ENCODE assay signal across 8 cellular contexts in genomic region chr1:198937231-198938031, GRCh38.
DNase-seq lines count a peak whose midpoint lies in the region; ATAC-seq and TF ChIP-seq lines count a peak whose summit lies in the region.

No MANE protein-coding gene starts in this region.

- intact Hi-C loops in posterior vena cava (cut with DNase I) = no loop called here

- no peaks in the 10 kb centered on the region for H3K9me3 ChIP-seq in gastroesophageal sphincter

- H3K4me1 ChIP-seq in gastroesophageal sphincter = peaks cover 0 to 32% (median 6%) of the 10 kb centered on the region in 3 donors

- peak; percentile 41 to 42 for TF ChIP-seq POLR2A in gastroesophageal sphincter (IDR thresholded peaks at IDR 0.05)

- no peak for TF ChIP-seq CTCF in GM20000 (IDR thresholded peaks at IDR 0.05; ENCODE audit: extremely low read depth, missing control alignments)
- TF ChIP-seq CTCF in gastroesophageal sphincter (IDR thresholded peaks at IDR 0.05) = no peak

- DNase-seq in DMS53 treated with DMSO at 0.1 percent for 48 hours (lab: John Stamatoyannopoulos, UW; ENCODE audit: unreplicated experiment) (peak; percentile 98), GM20000 (ENCODE audit: low spot score) (peak; percentile 82), NOMO-1 (lab: John Stamatoyannopoulos, UW; ENCODE audit: unreplicated experiment in 2 of 2) (peak; percentile 64 to 91), non-pigmented ciliary epithelial cell (ENCODE audit: low read depth) (peak; percentile 89), posterior vena cava (ENCODE audit: low spot score) (no peak)
- DNase-seq in activated naive CD4-positive, alpha-beta T cell treated with anti-CD3 and anti-CD28 coated beads, Interleukin-2, amount 50 U/mL, for 16 hours = peak; percentile 22

- WGBS in gastroesophageal sphincter (ENCODE audit: low coverage in 1 of 2), 2 donors = 17 to 33% methylated on average over 2 to 5 of the region's 5 CpGs

- no peaks in the 10 kb centered on the region for H3K36me3 ChIP-seq in gastroesophageal sphincter

- peak overlapping the region; percentile 51 to 54 for H3K4me3 ChIP-seq in gastroesophageal sphincter

- H3K27ac ChIP-seq in gastroesophageal sphincter = peak overlapping the region in 3 of 4 donors; percentile 65 to 75 (median 73)

- H3K27me3 ChIP-seq in gastroesophageal sphincter = no peaks in the 10 kb centered on the region

- TF ChIP-seq EP300 in gastroesophageal sphincter (IDR thresholded peaks at IDR 0.05) = no peak

- ATAC-seq in HG03575 (IDR thresholded peaks at IDR 0.05; ENCODE audit: extremely low read depth, insufficient number of reproducible peaks, low FRiP score, unreplicated experiment) (peak; percentile 86), gastroesophageal sphincter (peak; percentile 94)
